Comparison of ENCODE assay signal across 25 cellular contexts in genomic region chr12:30519535-30519934, GRCh38.
A peak's percentile ranks its signal among the peaks of the same experiment; 100 is the strongest.
DNase-seq lines count a peak whose midpoint lies in the region; ATAC-seq, FAIRE-seq and TF ChIP-seq lines count a peak whose summit lies in the region.
"Had no signal": no experiment of that assay in that cellular context is flagged by ENCODE, and none has a peak within 500 bp of the region (broad histone marks: within the 10 kb centered on the region; RNA-seq: fewer than 3 reads in every experiment).

No MANE protein-coding gene starts in this region.

- intact Hi-C loops in kidney (cut with DNase I), result no loop called here

- no peaks in the 10 kb centered on the region for H3K36me3 Mint-ChIP-seq in nephron (ENCODE audit: low read depth)
- H3K36me3 Mint-ChIP-seq: CD8-positive, alpha-beta memory T cell had no signal

- no peak for TF ChIP-seq CTCF in nephron (IDR thresholded peaks at IDR 0.05; ENCODE audit: unreplicated experiment in 3 of 3)
- TF ChIP-seq CTCF in kidney (IDR thresholded peaks at IDR 0.05; ENCODE audit: borderline replicate concordance, extremely low read depth, insufficient read depth), result no peak

- H3K27ac Mint-ChIP-seq in nephron, result peak overlapping the region; percentile 84 to 90 (median 85)
- H3K27ac Mint-ChIP-seq: HFFc6 had no signal

- ATAC-seq in HG03460 (IDR thresholded peaks at IDR 0.05; ENCODE audit: unreplicated experiment), result no peak
- ATAC-seq: K562 had no signal

- no peak for TF ChIP-seq POLR2A in GM12891 (IDR thresholded peaks at IDR 0.05; ENCODE audit: low read depth, low read length)

- H3K4me1 ChIP-seq in kidney (ENCODE audit: control insufficient read depth in 1 of 2, insufficient read depth in 1 of 2, low read depth in 1 of 2, low read length in 2 of 2), result no peaks in the 10 kb centered on the region

- FAIRE-seq in GM12891 (lab: Jason Lieb, UNC), result no peak
- FAIRE-seq in kidney (lab: Jason Lieb, UNC), result no peak

- H3K27ac ChIP-seq in caudate nucleus (ENCODE audit: low read depth, low read length), result no peak overlapping the region
- H3K27ac ChIP-seq in kidney (ENCODE audit: low read depth in 2 of 2, low read length in 2 of 2), result no peak overlapping the region

- H3K9ac ChIP-seq in kidney (ENCODE audit: low read length in 2 of 2), result no peak overlapping the region
- H3K9ac ChIP-seq: SK-N-SH had no signal

- H3K4me3 Mint-ChIP-seq in nephron, result no peak overlapping the region
- H3K4me3 Mint-ChIP-seq: CD8-positive, alpha-beta memory T cell; H9; HFFc6 had no signal

- H3K36me3 ChIP-seq in kidney (ENCODE audit: control insufficient read depth in 1 of 2, insufficient read depth in 2 of 2, low read length in 2 of 2), result no peaks in the 10 kb centered on the region
- H3K36me3 ChIP-seq: MG63 had no signal

- peaks cover 37% of the 10 kb centered on the region for H3K4me1 Mint-ChIP-seq in nephron
- H3K4me1 Mint-ChIP-seq: CD8-positive, alpha-beta memory T cell had no signal

- H3K9me3 Mint-ChIP-seq in nephron, result peaks cover 5% of the 10 kb centered on the region
- H3K9me3 Mint-ChIP-seq: CD8-positive, alpha-beta memory T cell; HFFc6 had no signal

- H3K9me3 ChIP-seq in kidney (ENCODE audit: control insufficient read depth in 1 of 2, low read length in 2 of 2), result no peaks in the 10 kb centered on the region
- H3K9me3 ChIP-seq: MG63, SK-N-SH had no signal

- no peaks in the 10 kb centered on the region for H3K27me3 Mint-ChIP-seq in nephron (ENCODE audit: low read depth)

- DNase-seq in DMS 273 (lab: John Stamatoyannopoulos, UW; ENCODE audit: unreplicated experiment) (peak; percentile 18), DMS 273 treated with DMSO at 0.1 percent for 48 hours (lab: John Stamatoyannopoulos, UW) (no peak), SHP77 (lab: John Stamatoyannopoulos, UW) (peak; percentile 19 to 49), caudate nucleus (lab: John Stamatoyannopoulos, UW) (no peak), GM12891 (ENCODE audit: insufficient read length, low spot score) (no peak), kidney (no peak)
- DNase-seq: 8988T; AML-193; C1 segment of cervical spinal cord; Calu3; CD8-positive, alpha-beta memory T cell; DMS79; H9; HFFc6; MG63; NCI-H1417; NCI-H1694 treated with DMSO at 0.1 percent for 48 hours; NCI-H2107; NCI-H446 treated with DMSO at 0.1 percent for 48 hours; NCI-H526 treated with DMSO at 0.1 percent for 48 hours; Right ventricle myocardium superior; SK-N-SH had no signal

- H3K4me3 ChIP-seq in kidney (ENCODE audit: low read length in 2 of 2), result no peak overlapping the region
- H3K4me3 ChIP-seq: K562, MG63 had no signal

TF ChIP-seq in GM12891, 5 proteins besides CTCF, POLR2A, EP300 and RAD21:
- no peak for TF ChIP-seq SPI1 (IDR thresholded peaks at IDR 0.05; ENCODE audit: low read depth, low read length)
- no peak for TF ChIP-seq POLR2AphosphoS5 (IDR thresholded peaks at IDR 0.05; ENCODE audit: low read depth, low read length)
- TF ChIP-seq POU2F2 (IDR thresholded peaks at IDR 0.05; ENCODE audit: low read depth, low read length), result no peak
- no peak for TF ChIP-seq TAF1 (IDR thresholded peaks at IDR 0.05; ENCODE audit: low read depth, low read length)
- no peak for TF ChIP-seq PAX5 (IDR thresholded peaks at IDR 0.05; ENCODE audit: insufficient read depth, low read length, severe bottlenecking)

Comparison
In these comparisons a context has a peak if more than half of its experiments do, and no peak if none do; other contexts are left out.
1. DNase-seq: peak in DMS 273 (single experiment) and SHP77 (2 of 2); none in DMS 273 treated with DMSO at 0.1 percent for 48 hours (single experiment), caudate nucleus (0 of 61), GM12891 (single experiment) and kidney (single experiment).